In genomic region chr2:46545015-46545839, GRCh38 we compare ENCODE assay signal across 9 cellular contexts. TPM values are rescaled to one million over a fixed set of nuclear protein-coding genes. Genes with fewer than 3 reads are reported as not detected.
DNase-seq lines count a peak whose midpoint lies in the region; ATAC-seq and TF ChIP-seq lines count a peak whose summit lies in the region.
"Had no signal": no experiment of that assay in that cellular context is flagged by ENCODE, and none has a peak within 500 bp of the region (broad histone marks: within the 10 kb centered on the region; RNA-seq: fewer than 3 reads in every experiment).

No MANE protein-coding gene starts in this region.

- H3K36me3 Mint-ChIP-seq in activated naive CD8-positive, alpha-beta T cell = no peaks in the 10 kb centered on the region
- peaks cover 4% of the 10 kb centered on the region for H3K36me3 Mint-ChIP-seq in activated naive CD8-positive, alpha-beta T cell treated with anti-CD3 and anti-CD28 coated beads for 36 hours

- H3K36me3 ChIP-seq in esophagus muscularis mucosa = peaks cover 0 to 33% (median 11%) of the 10 kb centered on the region in 4 donors
- H3K36me3 ChIP-seq in transverse colon = no peaks in the 10 kb centered on the region

- H3K4me1 ChIP-seq in esophagus muscularis mucosa (peaks cover 71 to 79% (median 76%) of the 10 kb centered on the region in 4 donors), transverse colon (peaks cover 7 to 63% (median 35%) of the 10 kb centered on the region in 4 donors)

- no peak for DNase-seq in activated naive CD8-positive, alpha-beta T cell treated with anti-CD3 and anti-CD28 coated beads for 36 hours
- DNase-seq in esophagus muscularis mucosa (ENCODE audit: extremely low spot score) (no peak), transverse colon (no peak), NCI-H82 treated with DMSO at 0.1 percent for 48 hours (lab: John Stamatoyannopoulos, UW; ENCODE audit: unreplicated experiment) (no peak), AG20443 (ENCODE audit: low spot score) (no peak)
- DNase-seq in stimulated activated CD4-positive, alpha-beta T cell treated with anti-CD3 and anti-CD28 coated beads, Interleukin-2, amount 100 ng/mL, for 48 hours = no peak
- DNase-seq: effector CD4-positive, alpha-beta T cell had no signal

- no peaks in the 10 kb centered on the region for H3K27me3 ChIP-seq in esophagus muscularis mucosa
- H3K27me3 ChIP-seq in transverse colon = no peaks in the 10 kb centered on the region

- ATAC-seq in HG03521 (IDR thresholded peaks at IDR 0.05; ENCODE audit: unreplicated experiment) = peak; percentile 13

- H3K27me3 Mint-ChIP-seq in activated naive CD8-positive, alpha-beta T cell = no peaks in the 10 kb centered on the region
- no peaks in the 10 kb centered on the region for H3K27me3 Mint-ChIP-seq in activated naive CD8-positive, alpha-beta T cell treated with anti-CD3 and anti-CD28 coated beads for 36 hours

- WGBS in esophagus muscularis mucosa = 64% methylated on average over 7 of the region's 7 CpGs
- WGBS in transverse colon (ENCODE audit: low coverage in 1 of 2), 2 donors = 61 to 77% methylated on average over 3 to 7 of the region's 7 CpGs

- H3K27ac ChIP-seq in esophagus muscularis mucosa (replicated peaks in 1 of 4) (peak overlapping the region; percentile 95 to 100 (median 98)), transverse colon (peak overlapping the region; percentile 89 to 98 (median 90))

- peak overlapping the region; percentile 7 for H3K27ac Mint-ChIP-seq in activated naive CD8-positive, alpha-beta T cell
- H3K27ac Mint-ChIP-seq in activated naive CD8-positive, alpha-beta T cell treated with anti-CD3 and anti-CD28 coated beads for 36 hours = no peak overlapping the region

- peak overlapping the region in 1 of 4 donors; percentile 95 for H3K4me3 ChIP-seq in esophagus muscularis mucosa
- peak overlapping the region in 1 of 4 donors; percentile 73 for H3K4me3 ChIP-seq in transverse colon

- peak overlapping the region; percentile 79 for H3K4me3 Mint-ChIP-seq in activated naive CD8-positive, alpha-beta T cell
- H3K4me3 Mint-ChIP-seq in activated naive CD8-positive, alpha-beta T cell treated with anti-CD3 and anti-CD28 coated beads for 36 hours = no peak overlapping the region

- TF ChIP-seq EP300 in esophagus muscularis mucosa (IDR thresholded peaks at IDR 0.05) (no peak), transverse colon (IDR thresholded peaks at IDR 0.05; ENCODE audit: low read depth) (no peak)

- no peak for TF ChIP-seq CTCF in esophagus muscularis mucosa (IDR thresholded peaks at IDR 0.05)
- TF ChIP-seq CTCF in transverse colon (IDR thresholded peaks at IDR 0.05) = no peak

- TF ChIP-seq POLR2A in esophagus muscularis mucosa (IDR thresholded peaks at IDR 0.05; ENCODE audit: low read depth) (no peak), transverse colon (IDR thresholded peaks at IDR 0.05) (no peak)

- H3K9me3 ChIP-seq in esophagus muscularis mucosa (no peaks in the 10 kb centered on the region), transverse colon (no peaks in the 10 kb centered on the region)

- intact Hi-C loops in esophagus muscularis mucosa (cut with DNase I) = no loop called here
- intact Hi-C loops in transverse colon (cut with DNase I; ENCODE audit: low total_unique reads) = no loop called here

- H3K4me1 Mint-ChIP-seq in activated naive CD8-positive, alpha-beta T cell (ENCODE audit: low read depth) = peaks cover 78% of the 10 kb centered on the region
- peaks cover 69% of the 10 kb centered on the region for H3K4me1 Mint-ChIP-seq in activated naive CD8-positive, alpha-beta T cell treated with anti-CD3 and anti-CD28 coated beads for 36 hours

- no peaks in the 10 kb centered on the region for H3K9me3 Mint-ChIP-seq in activated naive CD8-positive, alpha-beta T cell (ENCODE audit: low read depth)
- no peaks in the 10 kb centered on the region for H3K9me3 Mint-ChIP-seq in activated naive CD8-positive, alpha-beta T cell treated with anti-CD3 and anti-CD28 coated beads for 36 hours

- in situ Hi-C loops in transverse colon (cut with MboI; ENCODE audit: low pct_ligation_motif_present in 1 of 4, low pct_unique_long_range_greater_than_20kb in 1 of 4, low sequenced_read_pairs in 3 of 4) = no loop called here

RNA-seq across cellular contexts. Expression of gene ATP6V1E2, which starts 2.9 kb away (rescaled TPM):
- 1 to 10 TPM; 5.7 to 8.3 TPM for total RNA-seq in activated naive CD8-positive, alpha-beta T cell treated with anti-CD3 and anti-CD28 coated beads for 36 hours
- total RNA-seq in esophagus muscularis mucosa = 1 to 10 TPM; 3.6 to 7.5 (median 5.5) TPM
- 1 to 10 TPM in 3 of 4 donors, not detected in 1; 1.2 to 3.2 (median 2.2) TPM for total RNA-seq in transverse colon

RNA-seq across cellular contexts. Expression of gene RHOQ, which starts 2.9 kb away (rescaled TPM):
- total RNA-seq in activated naive CD8-positive, alpha-beta T cell treated with anti-CD3 and anti-CD28 coated beads for 36 hours = 10 to 100 TPM; 15.0 to 15.7 TPM
- total RNA-seq in esophagus muscularis mucosa (100 to 1,000 TPM; 107 to 168 (median 142) TPM), transverse colon (10 to 100 TPM in 3 of 4 donors, 1 to 10 TPM in 1; 8.2 to 58.1 (median 41.6) TPM)
